Comparison of ENCODE assay signal across 19 cellular contexts in genomic region chr12:165862-166368, GRCh38. TPM values are rescaled to one million over a fixed set of nuclear protein-coding genes. Genes with fewer than 3 reads are reported as not detected.
DNase-seq lines count a peak whose midpoint lies in the region; FAIRE-seq and TF ChIP-seq lines count a peak whose summit lies in the region.
"Had no signal": no experiment of that assay in that cellular context is flagged by ENCODE, and none has a peak within 500 bp of the region (broad histone marks: within the 10 kb centered on the region; RNA-seq: fewer than 3 reads in every experiment).

No MANE protein-coding gene starts in this region.

- peak overlapping the region; percentile 22 for H3K4me3 Mint-ChIP-seq in glutamatergic neuron (ENCODE audit: unreplicated experiment)
- H3K4me3 Mint-ChIP-seq: CD14-positive monocyte; CD4-positive, alpha-beta memory T cell had no signal

- H3K9ac ChIP-seq in KMS-11 (no peak overlapping the region), neuronal stem cell (ENCODE audit: low read depth, low read length, poor library complexity) (no peak overlapping the region)
- H3K9ac ChIP-seq: BLaER1 had no signal

- H3K4me1 ChIP-seq in KMS-11 (ENCODE audit: low read depth, poor library complexity, severe bottlenecking) (peaks cover 14% of the 10 kb centered on the region), neuronal stem cell (ENCODE audit: control insufficient read depth in 2 of 2, insufficient read depth in 1 of 2, low read depth in 1 of 2, low read length in 2 of 2) (peaks cover 5 to 33% of the 10 kb centered on the region in 2 donors), Peyer's patch (no peaks in the 10 kb centered on the region)

- DNase-seq in MV-4-11 (lab: John Stamatoyannopoulos, UW) (peak; percentile 7), glutamatergic neuron (no peak), neuronal stem cell (ENCODE audit: low spot score) (no peak), SHP77 (lab: John Stamatoyannopoulos, UW) (no peak), HTR-8/SVneo (ENCODE audit: insufficient read length, low spot score) (no peak), Peyer's patch (no peak)
- DNase-seq: 8988T; Calu3; CD4-positive, alpha-beta memory T cell; DND-41; EL; HCEC 1CT had no signal

- H3K18ac ChIP-seq in neuronal stem cell (ENCODE audit: low read length), result no peak overlapping the region

- no peak overlapping the region for H3K27ac Mint-ChIP-seq in glutamatergic neuron (ENCODE audit: unreplicated experiment)
- H3K27ac Mint-ChIP-seq: CD14-positive monocyte; CD4-positive, alpha-beta memory T cell had no signal

- H2BK12ac ChIP-seq in neuronal stem cell (ENCODE audit: low read length), result no peak overlapping the region

- no peak overlapping the region for H4K8ac ChIP-seq in neuronal stem cell (ENCODE audit: low read depth, low read length)

- H3K36me3 ChIP-seq in KMS-11 (ENCODE audit: insufficient read depth), result no peaks in the 10 kb centered on the region
- no peaks in the 10 kb centered on the region for H3K36me3 ChIP-seq in neuronal stem cell (replicated peaks in 1 of 2; ENCODE audit: control insufficient read depth in 2 of 2, insufficient read depth in 2 of 2, low read length in 2 of 2)
- H3K36me3 ChIP-seq in Peyer's patch, result no peaks in the 10 kb centered on the region
- H3K36me3 ChIP-seq: BLaER1 had no signal

- H3K79me2 ChIP-seq in KMS-11 (ENCODE audit: insufficient read depth, low read depth), result no peaks in the 10 kb centered on the region

- peaks cover 5% of the 10 kb centered on the region for H3K36me3 Mint-ChIP-seq in glutamatergic neuron (ENCODE audit: unreplicated experiment)
- H3K36me3 Mint-ChIP-seq: CD14-positive monocyte; CD4-positive, alpha-beta memory T cell had no signal

- peak overlapping the region; percentile 45 for H2BK5ac ChIP-seq in neuronal stem cell (ENCODE audit: low read length)

- no peak for FAIRE-seq in HTR-8/SVneo (lab: Jason Lieb, UNC)
- FAIRE-seq: GM12878, H54 had no signal

- no peak for TF ChIP-seq POLR2A in Peyer's patch (IDR thresholded peaks at IDR 0.05)

- no peak overlapping the region for H3K4ac ChIP-seq in neuronal stem cell (ENCODE audit: low read length)

- no peaks in the 10 kb centered on the region; the same call in 1 of the 2 replicates for H3K27me3 ChIP-seq in KMS-11 (ENCODE audit: insufficient read depth, low read depth)
- peaks cover 0 to 26% (median 0%) of the 10 kb centered on the region in 3 experiments for H3K27me3 ChIP-seq in neuronal stem cell (ENCODE audit: control insufficient read depth in 3 of 3, insufficient read depth in 3 of 3, low read depth in 1 of 3, low read length in 3 of 3)
- no peaks in the 10 kb centered on the region for H3K27me3 ChIP-seq in Peyer's patch
- H3K27me3 ChIP-seq: BLaER1 had no signal

- H3K14ac ChIP-seq in neuronal stem cell (ENCODE audit: low read length), result no peak overlapping the region

- H3K4me1 Mint-ChIP-seq in glutamatergic neuron (ENCODE audit: low read depth, unreplicated experiment), result peaks cover 52% of the 10 kb centered on the region

- no peak overlapping the region for H2AK5ac ChIP-seq in neuronal stem cell (ENCODE audit: low read depth, low read length)

- H3K9me3 Mint-ChIP-seq in glutamatergic neuron (ENCODE audit: unreplicated experiment), result peaks cover 11% of the 10 kb centered on the region
- H3K9me3 Mint-ChIP-seq: CD14-positive monocyte; CD4-positive, alpha-beta memory T cell had no signal

- H4K20me1 ChIP-seq in KMS-11 (ENCODE audit: insufficient read depth), result no peaks in the 10 kb centered on the region
- H4K20me1 ChIP-seq: BLaER1 had no signal

- no peak overlapping the region for H3K23ac ChIP-seq in neuronal stem cell (ENCODE audit: low read depth, low read length, poor library complexity)

- no CpG with 5 or more reads among the region's 15 CpGs for WGBS in neuronal stem cell (ENCODE audit: extremely low coverage in 2 of 2, insufficient read length in 2 of 2, insufficient replicate concordance in 1 of 2), 2 donors

- peaks cover 18% of the 10 kb centered on the region for H3K27me3 Mint-ChIP-seq in glutamatergic neuron (ENCODE audit: unreplicated experiment)

- H3K9me3 ChIP-seq in neuronal stem cell (replicated peaks in 1 of 2; ENCODE audit: control insufficient read depth in 2 of 2, insufficient read depth in 1 of 2, low read depth in 1 of 2, low read length in 2 of 2), result no peaks in the 10 kb centered on the region
- no peaks in the 10 kb centered on the region for H3K9me3 ChIP-seq in Peyer's patch
- H3K9me3 ChIP-seq: BLaER1 had no signal

- no peak overlapping the region for H2BK15ac ChIP-seq in neuronal stem cell (ENCODE audit: low read length)

- H3K4me3 ChIP-seq in KMS-11 (IDR thresholded peaks at IDR 0.05; ENCODE audit: insufficient read depth, low read depth, low read length) (no peak overlapping the region), neuronal stem cell (ENCODE audit: low read length in 2 of 2) (no peak overlapping the region), Peyer's patch (no peak overlapping the region)
- H3K4me3 ChIP-seq: BLaER1, GM12878 had no signal

- H2AFZ ChIP-seq in KMS-11 (ENCODE audit: low read depth) (peak overlapping the region; percentile 54; the same call in 1 of the 2 replicates), neuronal stem cell (ENCODE audit: low read length) (no peak overlapping the region)

- H3K4me2 ChIP-seq in KMS-11, result no peak overlapping the region
- H3K4me2 ChIP-seq in neuronal stem cell (ENCODE audit: insufficient read depth, low read length, poor library complexity, severe bottlenecking), result no peak overlapping the region

- H4K91ac ChIP-seq in neuronal stem cell (ENCODE audit: low read depth, low read length, poor library complexity), result no peak overlapping the region

- H3K27ac ChIP-seq in KMS-11, result no peak overlapping the region
- no peak overlapping the region for H3K27ac ChIP-seq in neuronal stem cell (replicated peaks; ENCODE audit: low read length)
- H3K27ac ChIP-seq in Peyer's patch, result no peak overlapping the region
- H3K27ac ChIP-seq: BLaER1 had no signal

- H2BK120ac ChIP-seq in neuronal stem cell (ENCODE audit: low read depth, low read length), result no peak overlapping the region

- no peak for TF ChIP-seq CTCF in KMS-11 (conservative IDR thresholded peaks at IDR 0.05; ENCODE audit: low read depth, low read length)
- no peak for TF ChIP-seq CTCF in glutamatergic neuron (IDR thresholded peaks at IDR 0.05; ENCODE audit: partially characterized antibody, unreplicated experiment)
- no peak for TF ChIP-seq CTCF in Peyer's patch (IDR thresholded peaks at IDR 0.05)

- H3K79me1 ChIP-seq in neuronal stem cell (ENCODE audit: low read depth, low read length), result no peaks in the 10 kb centered on the region

RNA-seq across cellular contexts. Expression of gene SLC6A12, which starts 48.0 kb away (rescaled TPM):
- total RNA-seq in glutamatergic neuron (ENCODE audit: unreplicated experiment), result 0.64 TPM
- 0.18 TPM for polyA plus RNA-seq in neuronal stem cell (2013, experiment 1 of 2)
- 0.22 TPM for polyA plus RNA-seq in neuronal stem cell (2013, experiment 2 of 2)
- total RNA-seq in Peyer's patch, result 1 to 10 TPM in 2 of 4 donors, not detected in 2; 1.7 to 7.9 TPM
- total RNA-seq: A673, G401 had no signal
- polyA plus RNA-seq: CD4-positive, alpha-beta memory T cell had no signal
